Comparison of ENCODE assay signal across 8 cellular contexts in genomic region chr16:50622029-50622428, GRCh38. TPM values are rescaled to one million over a fixed set of nuclear protein-coding genes. Genes with fewer than 3 reads are reported as not detected.
"Had no signal": no experiment of that assay in that cellular context is flagged by ENCODE, and none has a peak within 500 bp of the region (broad histone marks: within the 10 kb centered on the region; RNA-seq: fewer than 3 reads in every experiment).

No MANE protein-coding gene starts in this region.

- ATAC-seq: K562 had no signal

- H3K36me3 Mint-ChIP-seq: IgD-negative memory B cell had no signal

- H3K9me3 Mint-ChIP-seq: IgD-negative memory B cell had no signal

- H3K27me3 Mint-ChIP-seq: IgD-negative memory B cell had no signal

- DNase-seq: IMR-90, KBM-7, KG1 had no signal

- H3K4me3 ChIP-seq: K562 had no signal

- H3K27ac Mint-ChIP-seq: IgD-negative memory B cell had no signal

- FAIRE-seq: HTR-8/SVneo, K562 had no signal

- H3K4me3 Mint-ChIP-seq: IgD-negative memory B cell had no signal

- H3K27ac ChIP-seq: HL-60 had no signal

RNA-seq across cellular contexts. Expression of gene SNX20, which starts 59.1 kb away (rescaled TPM):
- total RNA-seq: HT1080, IMR-90 had no signal
- polyA plus RNA-seq: IMR-90, K562 had no signal
